In the genomic region with DNA sequence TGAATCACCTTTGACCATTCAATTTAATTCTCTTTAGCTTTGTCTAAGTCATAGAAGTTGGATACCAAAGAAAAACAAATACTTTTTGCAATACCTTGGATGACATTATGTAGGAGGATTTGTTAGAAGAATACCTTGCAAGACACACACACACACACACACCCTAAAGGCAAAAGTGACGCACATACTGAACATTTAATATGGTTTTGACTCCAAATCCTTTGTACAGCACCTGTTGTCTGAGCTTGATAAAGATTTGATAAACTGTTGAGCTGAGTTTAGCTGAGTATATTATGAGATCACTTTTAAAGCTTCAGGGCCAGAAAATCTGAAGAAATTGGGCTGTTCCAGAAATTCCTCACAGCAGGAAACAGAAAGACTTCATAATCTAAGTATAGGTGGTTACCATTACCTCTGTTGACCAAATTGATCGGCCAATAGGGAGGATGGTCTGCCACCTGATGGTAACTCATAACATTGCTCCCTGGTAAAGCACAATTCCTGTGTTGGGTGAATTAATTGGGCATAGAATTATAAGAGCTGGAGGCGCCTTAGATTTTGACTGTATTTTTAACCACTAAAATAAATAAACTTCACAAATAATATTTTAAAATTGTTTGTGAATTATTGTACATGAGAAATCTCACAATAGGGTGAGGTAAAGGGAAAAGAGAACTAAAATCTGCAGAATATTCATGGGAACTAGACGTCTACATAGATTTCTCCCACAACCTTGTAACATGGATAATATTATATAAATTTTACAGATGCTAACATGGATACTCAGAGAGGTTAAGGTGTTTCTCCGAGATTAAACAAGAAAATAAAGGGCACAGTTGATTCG, we compare ENCODE assay signal across 9 cellular contexts. TPM values are rescaled to one million over a fixed set of nuclear protein-coding genes. Genes with fewer than 3 reads are reported as not detected.
DNase-seq lines count a peak whose midpoint lies in the region; ATAC-seq and TF ChIP-seq lines count a peak whose summit lies in the region.
"Had no signal": no experiment of that assay in that cellular context is flagged by ENCODE, and none has a peak within 500 bp of the region (broad histone marks: within the 10 kb centered on the region; RNA-seq: fewer than 3 reads in every experiment).

No MANE protein-coding gene starts in this region.

- H3K36me3 ChIP-seq in hepatocyte (replicated peaks; ENCODE audit: insufficient read depth, low read depth) (no peaks in the 10 kb centered on the region), suprapubic skin (no peaks in the 10 kb centered on the region)

- H3K27ac ChIP-seq in hepatocyte = peak overlapping the region; percentile 19
- no peak overlapping the region for H3K27ac ChIP-seq in suprapubic skin

- no peaks in the 10 kb centered on the region for H3K27me3 Mint-ChIP-seq in activated naive CD8-positive, alpha-beta T cell treated with anti-CD3 and anti-CD28 coated beads, Interleukin-2, amount 50 U/mL, for 24 hours
- H3K27me3 Mint-ChIP-seq: T-cell had no signal

- H3K9me2 ChIP-seq in hepatocyte (replicated peaks; ENCODE audit: insufficient read depth) = no peaks in the 10 kb centered on the region

- no peak overlapping the region for H3K4me2 ChIP-seq in hepatocyte

- H3K4me1 Mint-ChIP-seq in activated naive CD8-positive, alpha-beta T cell treated with anti-CD3 and anti-CD28 coated beads, Interleukin-2, amount 50 U/mL, for 24 hours = no peaks in the 10 kb centered on the region

- H3K9me3 ChIP-seq in hepatocyte (ENCODE audit: low read depth) = no peaks in the 10 kb centered on the region
- no peaks in the 10 kb centered on the region for H3K9me3 ChIP-seq in suprapubic skin

- H4K20me1 ChIP-seq in hepatocyte (ENCODE audit: insufficient read depth, poor library complexity, severe bottlenecking) = no peaks in the 10 kb centered on the region

- no peak for TF ChIP-seq POLR2A in suprapubic skin (IDR thresholded peaks at IDR 0.05)

- TF ChIP-seq CTCF in GM10266 (IDR thresholded peaks at IDR 0.05; ENCODE audit: control insufficient read depth, insufficient read depth, low read depth, missing control alignments) (peak; percentile 77), hepatocyte (IDR thresholded peaks at IDR 0.05; ENCODE audit: poor library complexity) (peak; percentile 72), suprapubic skin (IDR thresholded peaks at IDR 0.05) (peak; percentile 32 to 48)

- no peak for TF ChIP-seq EP300 in suprapubic skin (IDR thresholded peaks at IDR 0.05)

- no peaks in the 10 kb centered on the region for H3K4me1 ChIP-seq in hepatocyte (ENCODE audit: insufficient read depth)
- H3K4me1 ChIP-seq in suprapubic skin = peaks cover 3% of the 10 kb centered on the region

- no peaks in the 10 kb centered on the region for H3K79me2 ChIP-seq in hepatocyte

- no peaks in the 10 kb centered on the region for H3K27me3 ChIP-seq in hepatocyte
- no peaks in the 10 kb centered on the region for H3K27me3 ChIP-seq in suprapubic skin

- ATAC-seq in HG02571 (IDR thresholded peaks at IDR 0.05; ENCODE audit: unreplicated experiment) (peak; percentile 71), GM21526 (IDR thresholded peaks at IDR 0.05; ENCODE audit: low FRiP score, unreplicated experiment) (no peak)
- ATAC-seq in activated naive CD8-positive, alpha-beta T cell treated with anti-CD3 and anti-CD28 coated beads, Interleukin-2, amount 50 U/mL, for 24 hours = peak; percentile 63

- no peak overlapping the region for H3K4me3 Mint-ChIP-seq in activated naive CD8-positive, alpha-beta T cell treated with anti-CD3 and anti-CD28 coated beads, Interleukin-2, amount 50 U/mL, for 24 hours
- H3K4me3 Mint-ChIP-seq: T-cell had no signal

- 58% methylated on average over 6 of the region's 6 CpGs for WGBS in hepatocyte (ENCODE audit: low lambda C conversion rate, missing lambda C conversion rate)
- WGBS in suprapubic skin = 56% methylated on average over 6 of the region's 6 CpGs

- DNase-seq in Ammon's horn (ENCODE audit: low spot score) (peak; percentile 41), GM10266 (ENCODE audit: extremely low spot score) (peak; percentile 61), NCI-H1694 treated with DMSO at 0.1 percent for 48 hours (lab: John Stamatoyannopoulos, UW) (peak; percentile 13), hepatocyte (ENCODE audit: low spot score) (peak; percentile 63), suprapubic skin (ENCODE audit: low spot score in 2 of 2) (no peak)
- DNase-seq in activated naive CD8-positive, alpha-beta T cell treated with anti-CD3 and anti-CD28 coated beads, Interleukin-2, amount 50 U/mL, for 24 hours = peak; percentile 20

- H2AFZ ChIP-seq in hepatocyte = no peak overlapping the region

- H3K9me3 Mint-ChIP-seq in activated naive CD8-positive, alpha-beta T cell treated with anti-CD3 and anti-CD28 coated beads, Interleukin-2, amount 50 U/mL, for 24 hours = no peaks in the 10 kb centered on the region
- H3K9me3 Mint-ChIP-seq: T-cell had no signal

- H3K4me3 ChIP-seq in hepatocyte = no peak overlapping the region
- H3K4me3 ChIP-seq in suprapubic skin = no peak overlapping the region

- no peaks in the 10 kb centered on the region for H3K36me3 Mint-ChIP-seq in activated naive CD8-positive, alpha-beta T cell treated with anti-CD3 and anti-CD28 coated beads, Interleukin-2, amount 50 U/mL, for 24 hours (ENCODE audit: low read depth)
- H3K36me3 Mint-ChIP-seq: T-cell had no signal

- H3K27ac Mint-ChIP-seq in activated naive CD8-positive, alpha-beta T cell treated with anti-CD3 and anti-CD28 coated beads, Interleukin-2, amount 50 U/mL, for 24 hours = no peak overlapping the region
- H3K27ac Mint-ChIP-seq: T-cell had no signal

RNA-seq across cellular contexts. Expression of a gene that starts 21.9 kb away (rescaled TPM):
- 7.0 and 7.7 TPM in 2 replicates for total RNA-seq in hepatocyte
- polyA plus RNA-seq in hepatocyte = 14.8 and 17.6 TPM in 2 replicates
- 1 to 10 TPM; 7.9 to 9.8 (median 9.6) TPM for total RNA-seq in suprapubic skin

RNA-seq across cellular contexts. Expression of a gene that starts 42.3 kb away (rescaled TPM):
- total RNA-seq in hepatocyte (38.1 and 41.9 TPM in 2 replicates), suprapubic skin (10 to 100 TPM; 23.4 to 30.2 (median 23.9) TPM)
- polyA plus RNA-seq in hepatocyte = 19.5 and 21.0 TPM in 2 replicates

Comparison
In these comparisons a context has a peak if more than half of its experiments do, and no peak if none do; other contexts are left out.
1. DNase-seq: peak in Ammon's horn (single experiment), GM10266 (single experiment), NCI-H1694 treated with DMSO at 0.1 percent for 48 hours (single experiment), activated naive CD8-positive, alpha-beta T cell treated with anti-CD3 and anti-CD28 coated beads, Interleukin-2, amount 50 U/mL, for 24 hours (single experiment) and hepatocyte (single experiment); none in suprapubic skin (0 of 2).
2. Peak in every context shown above with its lines, with median percentiles within 50 percentile points of each other: CTCF ChIP-seq.